Comparison of ENCODE assay signal across 1 cellular context in the genomic region with DNA sequence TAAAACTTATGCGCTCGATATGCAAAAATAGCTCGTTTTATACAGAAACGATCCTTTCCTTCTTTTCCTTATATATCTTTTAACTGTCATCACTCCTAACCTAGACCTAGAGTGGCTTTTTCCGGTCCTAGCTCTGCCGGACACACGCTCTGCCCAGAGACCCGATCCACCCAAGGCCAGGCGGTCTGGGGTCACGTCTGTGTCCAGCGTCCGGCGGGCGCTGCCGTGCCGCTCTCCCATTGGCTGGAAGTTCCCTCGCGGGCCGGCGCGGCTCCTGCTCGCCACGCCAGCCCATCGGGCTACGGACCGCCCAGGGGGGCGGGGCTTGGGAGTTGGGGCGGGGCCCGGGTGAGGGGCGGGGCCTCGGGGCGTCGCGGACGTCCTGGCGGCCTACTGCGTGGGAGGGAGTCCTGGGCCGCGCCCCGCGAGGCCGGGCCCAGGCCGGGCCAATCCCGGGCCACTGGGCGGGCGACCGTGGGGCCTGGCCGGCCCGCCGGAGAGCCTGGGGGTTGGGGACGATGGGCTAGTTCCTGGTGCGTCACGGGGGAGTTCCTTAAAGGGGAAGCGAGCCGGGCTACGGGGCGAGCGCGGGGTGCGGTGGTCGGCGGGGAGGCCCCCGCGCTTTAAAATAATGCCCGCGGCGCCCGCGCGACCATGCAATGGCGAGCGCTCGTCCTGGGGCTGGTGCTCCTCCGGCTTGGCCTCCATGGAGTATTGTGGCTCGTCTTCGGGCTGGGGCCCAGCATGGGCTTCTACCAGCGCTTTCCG.
TF ChIP-seq lines count a peak whose summit lies in the region.

Gene EDEM1, plus strand, starts transcription at position 556 of the 768 bp plus-strand sequence. Its CDS starts 99 bp downstream, at position 655.

TF ChIP-seq in K562, 482 proteins besides CTCF, POLR2A, EP300 and RAD21 (continued from another document and continues in another):
- TF ChIP-seq, protein P1, sequence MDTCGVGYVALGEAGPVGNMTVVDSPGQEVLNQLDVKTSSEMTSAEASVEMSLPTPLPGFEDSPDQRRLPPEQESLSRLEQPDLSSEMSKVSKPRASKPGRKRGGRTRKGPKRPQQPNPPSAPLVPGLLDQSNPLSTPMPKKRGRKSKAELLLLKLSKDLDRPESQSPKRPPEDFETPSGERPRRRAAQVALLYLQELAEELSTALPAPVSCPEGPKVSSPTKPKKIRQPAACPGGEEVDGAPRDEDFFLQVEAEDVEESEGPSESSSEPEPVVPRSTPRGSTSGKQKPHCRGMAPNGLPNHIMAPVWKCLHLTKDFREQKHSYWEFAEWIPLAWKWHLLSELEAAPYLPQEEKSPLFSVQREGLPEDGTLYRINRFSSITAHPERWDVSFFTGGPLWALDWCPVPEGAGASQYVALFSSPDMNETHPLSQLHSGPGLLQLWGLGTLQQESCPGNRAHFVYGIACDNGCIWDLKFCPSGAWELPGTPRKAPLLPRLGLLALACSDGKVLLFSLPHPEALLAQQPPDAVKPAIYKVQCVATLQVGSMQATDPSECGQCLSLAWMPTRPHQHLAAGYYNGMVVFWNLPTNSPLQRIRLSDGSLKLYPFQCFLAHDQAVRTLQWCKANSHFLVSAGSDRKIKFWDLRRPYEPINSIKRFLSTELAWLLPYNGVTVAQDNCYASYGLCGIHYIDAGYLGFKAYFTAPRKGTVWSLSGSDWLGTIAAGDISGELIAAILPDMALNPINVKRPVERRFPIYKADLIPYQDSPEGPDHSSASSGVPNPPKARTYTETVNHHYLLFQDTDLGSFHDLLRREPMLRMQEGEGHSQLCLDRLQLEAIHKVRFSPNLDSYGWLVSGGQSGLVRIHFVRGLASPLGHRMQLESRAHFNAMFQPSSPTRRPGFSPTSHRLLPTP (IDR thresholded peaks at IDR 0.05; ENCODE audit: borderline replicate concordance, extremely low read depth, insufficient read length): no peak
- TF ChIP-seq KAT7 (CRISPR knock-in tag; IDR thresholded peaks at IDR 0.05; ENCODE audit: borderline replicate concordance) (no peak), STAT6 (CRISPR knock-in tag; IDR thresholded peaks at IDR 0.05) (no peak), NBN (IDR thresholded peaks at IDR 0.05; ENCODE audit: low read depth) (peak; percentile 48; the same call in 1 of the 2 replicates), ZNF277 (CRISPR knock-in tag; IDR thresholded peaks at IDR 0.05; ENCODE audit: borderline replicate concordance) (no peak), ETS2 (tag; IDR thresholded peaks at IDR 0.05; ENCODE audit: borderline replicate concordance, poor library complexity, severe bottlenecking) (no peak), GABPA (tag; conservative IDR thresholded peaks at IDR 0.05; ENCODE audit: low read depth) (no peak), TRIM28 (IDR thresholded peaks at IDR 0.05) (peak; percentile 48; the same call in 1 of the 2 replicates), NR1H2 (CRISPR knock-in tag; IDR thresholded peaks at IDR 0.05) (no peak), ZNF830 (CRISPR knock-in tag; IDR thresholded peaks at IDR 0.05) (0 out of 2 replicates have a peak, but pooled peaks have one; percentile 77), KDM5B (IDR thresholded peaks at IDR 0.05; ENCODE audit: insufficient replicate concordance, low read depth, low read length) (peak; percentile 88), SIN3A (IDR thresholded peaks at IDR 0.05; ENCODE audit: borderline replicate concordance in 2 of 2, control insufficient read depth in 1 of 2, low read depth in 2 of 2, low read length in 2 of 2) (peak; percentile 58 to 61; a peak in 1 of 4 replicates), ZNF408 (CRISPR knock-in tag; IDR thresholded peaks at IDR 0.05; ENCODE audit: low read depth) (no peak), ZNF518B (CRISPR knock-in tag; IDR thresholded peaks at IDR 0.05) (no peak), EHMT2 (IDR thresholded peaks at IDR 0.05) (no peak), BRF1 (IDR thresholded peaks at IDR 0.05; ENCODE audit: borderline replicate concordance, extremely low read depth, insufficient read length) (no peak), HMGN3 (IDR thresholded peaks at IDR 0.05; ENCODE audit: borderline replicate concordance, extremely low read depth, insufficient read length, low read depth, low read length) (peak; percentile 93), TARDBP (IDR thresholded peaks at IDR 0.05) (peak; percentile 54; the same call in 1 of the 2 replicates), POLR2AphosphoS2 (IDR thresholded peaks at IDR 0.05; ENCODE audit: low read length) (no peak; the same call in 1 of the 2 replicates), FOXJ2 (tag; IDR thresholded peaks at IDR 0.05) (no peak), KAT8 (IDR thresholded peaks at IDR 0.05; ENCODE audit: low read depth) (no peak), NR4A1 (CRISPR knock-in tag; IDR thresholded peaks at IDR 0.05) (0 out of 2 replicates have a peak, but pooled peaks have one; percentile 21), NR4A1 (tag; IDR thresholded peaks at IDR 0.05) (no peak), HDAC2 (IDR thresholded peaks at IDR 0.05) (no peak), GABPB1 (CRISPR knock-in tag; IDR thresholded peaks at IDR 0.05) (no peak), EWSR1 (IDR thresholded peaks at IDR 0.05; ENCODE audit: borderline replicate concordance, low read depth, partially characterized antibody) (no peak), MED1 (CRISPR knock-in tag; IDR thresholded peaks at IDR 0.05; ENCODE audit: borderline replicate concordance) (no peak), YBX1 (IDR thresholded peaks at IDR 0.05) (no peak), ZNF436 (CRISPR knock-in tag; IDR thresholded peaks at IDR 0.05) (no peak), EGR1 (conservative IDR thresholded peaks at IDR 0.05) (0 out of 2 replicates have a peak, but pooled peaks have one; percentile 12), RFX5 (IDR thresholded peaks at IDR 0.05; ENCODE audit: low read depth, low read length) (no peak), SRSF3 (IDR thresholded peaks at IDR 0.05; ENCODE audit: insufficient read depth, low read length) (no peak), ZNF586 (CRISPR knock-in tag; conservative IDR thresholded peaks at IDR 0.05) (no peak), USF1 (CRISPR knock-in tag; IDR thresholded peaks at IDR 0.05) (peak; percentile 47; the same call in 1 of the 2 replicates), POLR2H (tag; IDR thresholded peaks at IDR 0.05; ENCODE audit: low read depth) (peak; percentile 95), ZNF766 (CRISPR knock-in tag; conservative IDR thresholded peaks at IDR 0.05) (no peak)
- TF ChIP-seq, protein P2, sequence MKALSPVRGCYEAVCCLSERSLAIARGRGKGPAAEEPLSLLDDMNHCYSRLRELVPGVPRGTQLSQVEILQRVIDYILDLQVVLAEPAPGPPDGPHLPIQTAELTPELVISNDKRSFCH (CRISPR knock-in tag; IDR thresholded peaks at IDR 0.05): no peak
- TF ChIP-seq, protein P2 (tag; IDR thresholded peaks at IDR 0.05): no peak
- TF ChIP-seq, protein P3, sequence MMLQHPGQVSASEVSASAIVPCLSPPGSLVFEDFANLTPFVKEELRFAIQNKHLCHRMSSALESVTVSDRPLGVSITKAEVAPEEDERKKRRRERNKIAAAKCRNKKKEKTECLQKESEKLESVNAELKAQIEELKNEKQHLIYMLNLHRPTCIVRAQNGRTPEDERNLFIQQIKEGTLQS (IDR thresholded peaks at IDR 0.05): no peak
- TF ChIP-seq, protein P3 (CRISPR knock-in tag; conservative IDR thresholded peaks at IDR 0.05): peak; percentile 42; the same call in 1 of the 2 replicates
- TF ChIP-seq, protein P4, sequence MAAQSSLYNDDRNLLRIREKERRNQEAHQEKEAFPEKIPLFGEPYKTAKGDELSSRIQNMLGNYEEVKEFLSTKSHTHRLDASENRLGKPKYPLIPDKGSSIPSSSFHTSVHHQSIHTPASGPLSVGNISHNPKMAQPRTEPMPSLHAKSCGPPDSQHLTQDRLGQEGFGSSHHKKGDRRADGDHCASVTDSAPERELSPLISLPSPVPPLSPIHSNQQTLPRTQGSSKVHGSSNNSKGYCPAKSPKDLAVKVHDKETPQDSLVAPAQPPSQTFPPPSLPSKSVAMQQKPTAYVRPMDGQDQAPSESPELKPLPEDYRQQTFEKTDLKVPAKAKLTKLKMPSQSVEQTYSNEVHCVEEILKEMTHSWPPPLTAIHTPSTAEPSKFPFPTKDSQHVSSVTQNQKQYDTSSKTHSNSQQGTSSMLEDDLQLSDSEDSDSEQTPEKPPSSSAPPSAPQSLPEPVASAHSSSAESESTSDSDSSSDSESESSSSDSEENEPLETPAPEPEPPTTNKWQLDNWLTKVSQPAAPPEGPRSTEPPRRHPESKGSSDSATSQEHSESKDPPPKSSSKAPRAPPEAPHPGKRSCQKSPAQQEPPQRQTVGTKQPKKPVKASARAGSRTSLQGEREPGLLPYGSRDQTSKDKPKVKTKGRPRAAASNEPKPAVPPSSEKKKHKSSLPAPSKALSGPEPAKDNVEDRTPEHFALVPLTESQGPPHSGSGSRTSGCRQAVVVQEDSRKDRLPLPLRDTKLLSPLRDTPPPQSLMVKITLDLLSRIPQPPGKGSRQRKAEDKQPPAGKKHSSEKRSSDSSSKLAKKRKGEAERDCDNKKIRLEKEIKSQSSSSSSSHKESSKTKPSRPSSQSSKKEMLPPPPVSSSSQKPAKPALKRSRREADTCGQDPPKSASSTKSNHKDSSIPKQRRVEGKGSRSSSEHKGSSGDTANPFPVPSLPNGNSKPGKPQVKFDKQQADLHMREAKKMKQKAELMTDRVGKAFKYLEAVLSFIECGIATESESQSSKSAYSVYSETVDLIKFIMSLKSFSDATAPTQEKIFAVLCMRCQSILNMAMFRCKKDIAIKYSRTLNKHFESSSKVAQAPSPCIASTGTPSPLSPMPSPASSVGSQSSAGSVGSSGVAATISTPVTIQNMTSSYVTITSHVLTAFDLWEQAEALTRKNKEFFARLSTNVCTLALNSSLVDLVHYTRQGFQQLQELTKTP (IDR thresholded peaks at IDR 0.05; ENCODE audit: low read depth in 1 of 2, partially characterized antibody in 2 of 2): peak; percentile 74 to 87
- TF ChIP-seq, protein P5, sequence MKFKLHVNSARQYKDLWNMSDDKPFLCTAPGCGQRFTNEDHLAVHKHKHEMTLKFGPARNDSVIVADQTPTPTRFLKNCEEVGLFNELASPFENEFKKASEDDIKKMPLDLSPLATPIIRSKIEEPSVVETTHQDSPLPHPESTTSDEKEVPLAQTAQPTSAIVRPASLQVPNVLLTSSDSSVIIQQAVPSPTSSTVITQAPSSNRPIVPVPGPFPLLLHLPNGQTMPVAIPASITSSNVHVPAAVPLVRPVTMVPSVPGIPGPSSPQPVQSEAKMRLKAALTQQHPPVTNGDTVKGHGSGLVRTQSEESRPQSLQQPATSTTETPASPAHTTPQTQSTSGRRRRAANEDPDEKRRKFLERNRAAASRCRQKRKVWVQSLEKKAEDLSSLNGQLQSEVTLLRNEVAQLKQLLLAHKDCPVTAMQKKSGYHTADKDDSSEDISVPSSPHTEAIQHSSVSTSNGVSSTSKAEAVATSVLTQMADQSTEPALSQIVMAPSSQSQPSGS (CRISPR knock-in tag; IDR thresholded peaks at IDR 0.05): no peak
